ENCODE assay signal across 8 cellular contexts in genomic region chr22:49934144-49934890, GRCh38.
DNase-seq lines count a peak whose midpoint lies in the region; ATAC-seq lines count a peak whose summit lies in the region.

No MANE protein-coding gene starts in this region.

- peaks cover 5% of the 10 kb centered on the region for H3K4me1 ChIP-seq in iPS-18a (ENCODE audit: control insufficient read depth, low read depth, low read length)

- ATAC-seq in activated naive CD8-positive, alpha-beta T cell treated with anti-CD3 and anti-CD28 coated beads, Interleukin-2, amount 50 U/mL, for 24 hours: no peak
- ATAC-seq in GM21825 (IDR thresholded peaks at IDR 0.05; ENCODE audit: unreplicated experiment): no peak

- H3K9me3 Mint-ChIP-seq in activated naive CD8-positive, alpha-beta T cell treated with anti-CD3 and anti-CD28 coated beads, Interleukin-2, amount 50 U/mL, for 24 hours: no peaks in the 10 kb centered on the region
- no peaks in the 10 kb centered on the region for H3K9me3 Mint-ChIP-seq in stimulated activated naive CD8-positive, alpha-beta T cell treated with anti-CD3 and anti-CD28 coated beads, Interleukin-15, Interleukin-2, amounts not matched to agents 100 ng/mL and 50 ng/mL, for 24 hours

- H3K4me3 Mint-ChIP-seq in activated naive CD8-positive, alpha-beta T cell treated with anti-CD3 and anti-CD28 coated beads, Interleukin-2, amount 50 U/mL, for 24 hours: peak overlapping the region; percentile 57
- peak overlapping the region; percentile 63 for H3K4me3 Mint-ChIP-seq in stimulated activated naive CD8-positive, alpha-beta T cell treated with anti-CD3 and anti-CD28 coated beads, Interleukin-15, Interleukin-2, amounts not matched to agents 100 ng/mL and 50 ng/mL, for 24 hours

- H3K9me3 ChIP-seq in KOPT-K1 (ENCODE audit: insufficient read depth, low read length, poor library complexity, severe bottlenecking) (no peaks in the 10 kb centered on the region), iPS-18a (ENCODE audit: control insufficient read depth, low read depth, low read length) (no peaks in the 10 kb centered on the region)

- peak in 10 of 14 donors; percentile 18 to 74 (median 42) for DNase-seq in C1 segment of cervical spinal cord (lab: John Stamatoyannopoulos, UW)
- no peak for DNase-seq in activated naive CD8-positive, alpha-beta T cell treated with anti-CD3 and anti-CD28 coated beads, Interleukin-2, amount 50 U/mL, for 24 hours
- no peak for DNase-seq in amniotic stem cell (lab: John Stamatoyannopoulos, UW)
- DNase-seq in NCI-H1048 (lab: John Stamatoyannopoulos, UW): no peak

- peak overlapping the region; percentile 67 for H3K27ac ChIP-seq in KOPT-K1 (ENCODE audit: low read depth, low read length, poor library complexity, severe bottlenecking)
- H3K27ac ChIP-seq in iPS-18a (ENCODE audit: low read length): no peak overlapping the region

- no peaks in the 10 kb centered on the region for H3K27me3 Mint-ChIP-seq in activated naive CD8-positive, alpha-beta T cell treated with anti-CD3 and anti-CD28 coated beads, Interleukin-2, amount 50 U/mL, for 24 hours
- H3K27me3 Mint-ChIP-seq in stimulated activated naive CD8-positive, alpha-beta T cell treated with anti-CD3 and anti-CD28 coated beads, Interleukin-15, Interleukin-2, amounts not matched to agents 100 ng/mL and 50 ng/mL, for 24 hours: no peaks in the 10 kb centered on the region

- no peaks in the 10 kb centered on the region for H3K36me3 Mint-ChIP-seq in activated naive CD8-positive, alpha-beta T cell treated with anti-CD3 and anti-CD28 coated beads, Interleukin-2, amount 50 U/mL, for 24 hours (ENCODE audit: low read depth)
- H3K36me3 Mint-ChIP-seq in stimulated activated naive CD8-positive, alpha-beta T cell treated with anti-CD3 and anti-CD28 coated beads, Interleukin-15, Interleukin-2, amounts not matched to agents 100 ng/mL and 50 ng/mL, for 24 hours (ENCODE audit: low read depth): no peaks in the 10 kb centered on the region

- no peak overlapping the region for H3K9ac ChIP-seq in iPS-18a (ENCODE audit: low read length)

- H3K27me3 ChIP-seq in iPS-18a (ENCODE audit: control insufficient read depth, insufficient read depth, low read length): peaks cover 15% of the 10 kb centered on the region

- H3K36me3 ChIP-seq in KOPT-K1 (ENCODE audit: insufficient read depth, low read length) (no peaks in the 10 kb centered on the region), iPS-18a (ENCODE audit: control insufficient read depth, low read depth, low read length) (no peaks in the 10 kb centered on the region)

- peaks cover 46% of the 10 kb centered on the region for H3K4me1 Mint-ChIP-seq in activated naive CD8-positive, alpha-beta T cell treated with anti-CD3 and anti-CD28 coated beads, Interleukin-2, amount 50 U/mL, for 24 hours
- H3K4me1 Mint-ChIP-seq in stimulated activated naive CD8-positive, alpha-beta T cell treated with anti-CD3 and anti-CD28 coated beads, Interleukin-15, Interleukin-2, amounts not matched to agents 100 ng/mL and 50 ng/mL, for 24 hours (ENCODE audit: low read depth): peaks cover 44% of the 10 kb centered on the region

- H3K27ac Mint-ChIP-seq in activated naive CD8-positive, alpha-beta T cell treated with anti-CD3 and anti-CD28 coated beads, Interleukin-2, amount 50 U/mL, for 24 hours: no peak overlapping the region
- H3K27ac Mint-ChIP-seq in stimulated activated naive CD8-positive, alpha-beta T cell treated with anti-CD3 and anti-CD28 coated beads, Interleukin-15, Interleukin-2, amounts not matched to agents 100 ng/mL and 50 ng/mL, for 24 hours: no peak overlapping the region

- H3K4me3 ChIP-seq in iPS-18a (ENCODE audit: low read length): peak overlapping the region; percentile 17

Comparison
In these comparisons a context has a peak if more than half of its experiments do, and no peak if none do; other contexts are left out.
1. DNase-seq: peak in C1 segment of cervical spinal cord (10 of 14); none in activated naive CD8-positive, alpha-beta T cell treated with anti-CD3 and anti-CD28 coated beads, Interleukin-2, amount 50 U/mL, for 24 hours (single experiment), amniotic stem cell (single experiment) and NCI-H1048 (single experiment).